Comparison of ENCODE assay signal across 35 cellular contexts in the genomic region with DNA sequence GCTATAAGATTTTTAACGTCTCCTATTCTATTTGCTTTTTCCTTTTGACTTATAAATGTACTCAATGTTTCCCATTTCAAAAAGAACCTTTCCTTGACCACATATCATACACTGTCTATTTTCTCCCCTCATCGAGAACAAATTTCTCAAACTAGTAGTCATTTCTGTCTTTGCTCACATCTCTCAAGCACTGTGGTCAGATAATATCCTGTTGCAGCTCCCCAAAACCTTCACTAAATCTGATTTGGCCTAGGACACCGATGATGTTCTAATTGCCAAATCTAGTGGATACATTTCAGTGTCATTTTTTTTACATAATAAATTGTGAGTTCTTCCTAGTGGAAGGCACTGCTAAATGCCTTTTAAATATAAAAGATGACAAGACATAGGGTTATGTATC.
"Had no signal": no experiment of that assay in that cellular context is flagged by ENCODE, and none has a peak within 500 bp of the region (broad histone marks: within the 10 kb centered on the region; RNA-seq: fewer than 3 reads in every experiment).

No MANE protein-coding gene starts in this region.

- H3K36me3 ChIP-seq: adrenal gland, SJSA1 had no signal

- DNase-seq: activated CD4-positive, alpha-beta memory T cell treated with anti-CD3 and anti-CD28 coated beads, Interleukin-2, amount 10 ng/mL, durations not matched to agents 7 days and 5 days; activated CD4-positive, alpha-beta T cell treated with anti-CD3 and anti-CD28 coated beads for 1 hour; activated CD4-positive, alpha-beta T cell treated with anti-CD3 and anti-CD28 coated beads for 48 hours; activated CD4-positive, CD25-positive, alpha-beta regulatory T cell; activated gamma-delta T cell; activated naive CD4-positive, alpha-beta T cell treated with anti-CD3 and anti-CD28 coated beads for 36 hours; activated T-cell treated with anti-CD3 and anti-CD28 coated beads, Interleukin-2, amount 50 U/mL, for 24 hours; adrenal gland; anterior cingulate cortex; caudate nucleus; cerebellar nuclear complex; Karpas-422; MM.1S; MV-4-11; NCI-H1092; NCI-H1436 treated with DMSO at 0.1 percent for 48 hours; NCI-H1694 treated with DMSO at 0.1 percent for 48 hours; NCI-H2029; NCI-H510A; NCI-H526; NCI-H748 treated with DMSO at 0.1 percent for 48 hours; NK-92 treated with Interleukin-12 subunit alpha and Interleukin-12 subunit beta, amount 100 ng/mL, for 24 hours; PC-3; Peyer's patch; RPMI8226; SHP77 treated with DMSO at 0.1 percent for 48 hours; SW 1271; T-helper 1 cell; T-helper 9 cell had no signal

- H3K27ac Mint-ChIP-seq: activated CD4-positive, alpha-beta memory T cell treated with anti-CD3 and anti-CD28 coated beads, Interleukin-2, amount 10 ng/mL, durations not matched to agents 7 days and 5 days; activated naive CD4-positive, alpha-beta T cell treated with anti-CD3 and anti-CD28 coated beads for 36 hours; activated naive CD4-positive, alpha-beta T cell treated with anti-CD3 and anti-CD28 coated beads, Interleukin-2, amount 50 U/mL, for 72 hours; activated T-cell treated with anti-CD3 and anti-CD28 coated beads, Interleukin-2, amount 50 U/mL, for 24 hours; activated T-helper 2 cell treated with anti-CD3 and anti-CD28 coated beads, Interferon-gamma antibody, Interleukin-2, Interleukin-4, amounts not matched to agents 10 μg/mL and 5 μg/mL and 100 μg/mL, durations not matched to agents 14 hours and 24 hours and 36 hours had no signal

- H3K9me3 Mint-ChIP-seq: activated CD4-positive, alpha-beta memory T cell treated with anti-CD3 and anti-CD28 coated beads, Interleukin-2, amount 10 ng/mL, durations not matched to agents 7 days and 5 days; activated naive CD4-positive, alpha-beta T cell treated with anti-CD3 and anti-CD28 coated beads for 36 hours; activated naive CD4-positive, alpha-beta T cell treated with anti-CD3 and anti-CD28 coated beads, Interleukin-2, amount 50 U/mL, for 72 hours; activated T-cell treated with anti-CD3 and anti-CD28 coated beads, Interleukin-2, amount 50 U/mL, for 24 hours; activated T-helper 2 cell treated with anti-CD3 and anti-CD28 coated beads, Interferon-gamma antibody, Interleukin-2, Interleukin-4, amounts not matched to agents 10 μg/mL and 5 μg/mL and 100 μg/mL, durations not matched to agents 14 hours and 24 hours and 36 hours had no signal

- H3K27me3 ChIP-seq: adrenal gland, Peyer's patch, SJSA1 had no signal

- H3K27ac ChIP-seq: adrenal gland, Peyer's patch, SJSA1, VCaP had no signal

- FAIRE-seq: bronchial epithelial cell had no signal

- H3K27me3 Mint-ChIP-seq: activated T-cell treated with anti-CD3 and anti-CD28 coated beads, Interleukin-2, amount 50 U/mL, for 24 hours had no signal

- H3K36me3 Mint-ChIP-seq: activated naive CD4-positive, alpha-beta T cell treated with anti-CD3 and anti-CD28 coated beads, Interleukin-2, amount 50 U/mL, for 72 hours had no signal

- ATAC-seq: activated naive CD4-positive, alpha-beta T cell treated with anti-CD3 and anti-CD28 coated beads, Interleukin-2, amount 50 U/mL, for 72 hours; PC-3 had no signal

- H3K9me3 ChIP-seq: adrenal gland, Peyer's patch, SJSA1 had no signal

- H3K4me3 Mint-ChIP-seq: activated CD4-positive, alpha-beta memory T cell treated with anti-CD3 and anti-CD28 coated beads, Interleukin-2, amount 10 ng/mL, durations not matched to agents 7 days and 5 days; activated naive CD4-positive, alpha-beta T cell treated with anti-CD3 and anti-CD28 coated beads for 36 hours; activated T-cell treated with anti-CD3 and anti-CD28 coated beads, Interleukin-2, amount 50 U/mL, for 24 hours; brain had no signal

- H3K4me3 ChIP-seq: adrenal gland, Peyer's patch, SJSA1 had no signal
